In genomic region chr19:1027020-1027952, GRCh38 we compare ENCODE assay signal across 8 cellular contexts. TPM values are rescaled to one million over a fixed set of nuclear protein-coding genes. Genes with fewer than 3 reads are reported as not detected.
DNase-seq lines count a peak whose midpoint lies in the region; ATAC-seq and TF ChIP-seq lines count a peak whose summit lies in the region.

No MANE protein-coding gene starts in this region.

- peak overlapping the region; percentile 86 for H3K18ac ChIP-seq in mesendoderm (ENCODE audit: low read length)

- H4K5ac ChIP-seq in mesendoderm (ENCODE audit: low read length): no peak overlapping the region

- peak overlapping the region; percentile 98 to 100 for H3K27ac ChIP-seq in coronary artery
- peak overlapping the region; percentile 97 for H3K27ac ChIP-seq in mesendoderm (ENCODE audit: low read depth, low read length)

- H3K23ac ChIP-seq in mesendoderm (ENCODE audit: low read length): peak overlapping the region; percentile 94

- no peaks in the 10 kb centered on the region for H3K9me3 Mint-ChIP-seq in type B pancreatic cell

- H2BK15ac ChIP-seq in mesendoderm (replicated peaks; ENCODE audit: low read depth): no peak overlapping the region

- peak overlapping the region; percentile 92 for H3K4me3 ChIP-seq in coronary artery
- H3K4me3 ChIP-seq in mesendoderm (ENCODE audit: low read length): peak overlapping the region; percentile 94

- H3K36me3 Mint-ChIP-seq in type B pancreatic cell: peaks cover 5% of the 10 kb centered on the region

- H3K4ac ChIP-seq in mesendoderm (ENCODE audit: low read depth, low read length): peak overlapping the region; percentile 93

- peak overlapping the region; percentile 90 for H3K4me2 ChIP-seq in mesendoderm (ENCODE audit: low read length)

- H3K36me3 ChIP-seq in mesendoderm (ENCODE audit: control insufficient read depth, insufficient read depth, low read length): peaks cover 2% of the 10 kb centered on the region

- H3K4me3 Mint-ChIP-seq in type B pancreatic cell: peak overlapping the region; percentile 94

- H4K8ac ChIP-seq in mesendoderm (ENCODE audit: low read depth, low read length): peak overlapping the region; percentile 0

- TF ChIP-seq CTCF in coronary artery (IDR thresholded peaks at IDR 0.05): no peak
- TF ChIP-seq CTCF in type B pancreatic cell (conservative IDR thresholded peaks at IDR 0.05): no peak

- peak overlapping the region; percentile 32 for H2BK120ac ChIP-seq in mesendoderm (ENCODE audit: low read depth, low read length)

- H3K27me3 Mint-ChIP-seq in type B pancreatic cell: no peaks in the 10 kb centered on the region

- H3K9ac ChIP-seq in mesendoderm (ENCODE audit: low read length): peak overlapping the region; percentile 98

- peak overlapping the region; percentile 65 for H2AK5ac ChIP-seq in mesendoderm (ENCODE audit: low read length)

- H2BK5ac ChIP-seq in mesendoderm (ENCODE audit: low read length): peak overlapping the region; percentile 88

- DNase-seq in SKM-1 treated with dmso at 0.1 percent for 144 hours (lab: John Stamatoyannopoulos, UW; ENCODE audit: unreplicated experiment) (peak; percentile 32), SKM-1 (lab: John Stamatoyannopoulos, UW; ENCODE audit: unreplicated experiment) (no peak), RPMI7951 (ENCODE audit: low read depth) (peak; percentile 53), coronary artery (ENCODE audit: low spot score) (no peak), mesendoderm (peak; percentile 44), type B pancreatic cell (ENCODE audit: extremely low spot score, unreplicated experiment) (no peak), NCI-H510A (lab: John Stamatoyannopoulos, UW) (no peak)

- H3K79me2 ChIP-seq in mesendoderm (ENCODE audit: control insufficient read depth, insufficient read depth, low read length): peaks cover 38% of the 10 kb centered on the region

- H3K56ac ChIP-seq in mesendoderm (ENCODE audit: low read length): peak overlapping the region; percentile 97

- no peaks in the 10 kb centered on the region for H3K27me3 ChIP-seq in mesendoderm (ENCODE audit: insufficient read depth, low read length, poor library complexity)

- peaks cover 4% of the 10 kb centered on the region for H3K4me1 Mint-ChIP-seq in type B pancreatic cell (ENCODE audit: unreplicated experiment)

- H3K4me1 ChIP-seq in mesendoderm (ENCODE audit: control insufficient read depth, low read depth, low read length): no peaks in the 10 kb centered on the region

- H3K79me1 ChIP-seq in mesendoderm (ENCODE audit: low read length): peaks cover 5% of the 10 kb centered on the region

- no peak for ATAC-seq in GM21515 (IDR thresholded peaks at IDR 0.05; ENCODE audit: unreplicated experiment)

- no CpG with 5 or more reads among the region's 36 CpGs for WGBS in mesendoderm (ENCODE audit: extremely low coverage, insufficient coverage, low lambda C conversion rate)

- H3K27ac Mint-ChIP-seq in type B pancreatic cell: peak overlapping the region; percentile 94

RNA-seq across cellular contexts. Expression of gene CNN2, which starts 0.9 kb away (rescaled TPM):
- 179 and 199 TPM in 2 replicates for total RNA-seq in RPMI7951 (2014; rRNA removed; shearing (Covaris generic))
- 595 TPM for polyA plus RNA-seq in mesendoderm (2013, experiment 1 of 2)
- polyA plus RNA-seq in mesendoderm (2013, experiment 2 of 2): 606 TPM
- total RNA-seq in type B pancreatic cell (ENCODE audit: low replicate concordance): 276 and 279 TPM in 2 replicates

RNA-seq across cellular contexts. Expression of gene RNU6-2, which starts 6.0 kb away (rescaled TPM):
- not detected in 2 replicates for total RNA-seq in RPMI7951 (2014; rRNA removed; shearing (Covaris generic))
- not detected for polyA plus RNA-seq in mesendoderm (2013, experiment 1 of 2)
- not detected for polyA plus RNA-seq in mesendoderm (2013, experiment 2 of 2)
- total RNA-seq in type B pancreatic cell (ENCODE audit: low replicate concordance): not detected in 2 replicates

RNA-seq across cellular contexts. Expression of gene TMEM259, which starts 6.4 kb away (rescaled TPM):
- 46.9 and 58.0 TPM in 2 replicates for total RNA-seq in RPMI7951 (2014; rRNA removed; shearing (Covaris generic))
- polyA plus RNA-seq in mesendoderm (2013, experiment 1 of 2): 82.5 TPM
- polyA plus RNA-seq in mesendoderm (2013, experiment 2 of 2): 81.3 TPM
- total RNA-seq in type B pancreatic cell (ENCODE audit: low replicate concordance): 157 and 173 TPM in 2 replicates

RNA-seq across cellular contexts. Expression of gene ABCA7, which starts 12.6 kb away (rescaled TPM):
- 1.5 and 3.4 TPM in 2 replicates for total RNA-seq in RPMI7951 (2014; rRNA removed; shearing (Covaris generic))
- polyA plus RNA-seq in mesendoderm (2013, experiment 1 of 2): 3.9 TPM
- 4.4 TPM for polyA plus RNA-seq in mesendoderm (2013, experiment 2 of 2)
- 23.9 and 26.1 TPM in 2 replicates for total RNA-seq in type B pancreatic cell (ENCODE audit: low replicate concordance)

RNA-seq across cellular contexts. Expression of gene GRIN3B, which starts 27.1 kb away (rescaled TPM):
- total RNA-seq in RPMI7951 (2014; rRNA removed; shearing (Covaris generic)): 0.20 and 0.24 TPM in 2 replicates
- 0.06 TPM for polyA plus RNA-seq in mesendoderm (2013, experiment 1 of 2)
- polyA plus RNA-seq in mesendoderm (2013, experiment 2 of 2): 0.10 TPM
- 0.65 and 1.00 TPM in 2 replicates for total RNA-seq in type B pancreatic cell (ENCODE audit: low replicate concordance)

Comparison
In these comparisons a context has a peak if more than half of its experiments do, and no peak if none do; other contexts are left out.
1. DNase-seq: peak in SKM-1 treated with dmso at 0.1 percent for 144 hours (single experiment), RPMI7951 (single experiment) and mesendoderm (single experiment); none in SKM-1 (single experiment), coronary artery (single experiment), type B pancreatic cell (single experiment) and NCI-H510A (single experiment).